ENCODE assay signal across 20 cellular contexts in the genomic region with DNA sequence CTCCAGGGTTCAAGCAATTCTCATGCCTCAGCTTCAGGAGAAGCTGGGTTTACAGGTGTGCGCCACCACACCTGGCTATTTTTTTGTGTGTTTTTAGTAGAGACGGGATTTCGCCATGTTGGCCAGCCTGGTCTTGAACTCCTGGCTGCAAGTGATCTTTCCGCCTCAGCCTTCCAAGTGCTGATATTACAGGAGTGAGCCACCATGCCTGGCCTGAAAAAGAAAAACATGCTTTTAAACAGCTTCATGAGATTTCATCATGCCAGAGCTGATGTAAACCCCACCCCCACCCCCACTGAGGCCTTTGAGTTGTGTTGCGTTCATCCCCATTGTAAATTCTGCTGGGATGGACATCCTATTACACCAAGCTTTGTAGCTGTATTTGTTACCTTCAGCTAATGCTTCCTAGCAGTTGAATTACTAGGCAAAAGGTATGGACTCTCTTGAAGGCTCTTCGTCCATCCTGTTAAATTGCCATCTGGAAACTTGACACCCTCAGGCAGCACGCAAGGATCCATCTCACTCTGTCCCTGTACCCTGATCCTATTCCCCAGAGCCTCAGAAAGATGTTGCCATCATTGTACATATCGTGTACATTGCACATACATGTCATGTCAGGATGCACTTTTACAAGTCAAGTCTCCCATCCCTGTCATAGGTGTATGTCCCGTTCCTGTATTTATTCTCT. TPM values are rescaled to one million over a fixed set of nuclear protein-coding genes. Genes with fewer than 3 reads are reported as not detected.
DNase-seq lines count a peak whose midpoint lies in the region; ATAC-seq and TF ChIP-seq lines count a peak whose summit lies in the region.
"Had no signal": no experiment of that assay in that cellular context is flagged by ENCODE, and none has a peak within 500 bp of the region (broad histone marks: within the 10 kb centered on the region; RNA-seq: fewer than 3 reads in every experiment).

No MANE protein-coding gene starts in this region.

- H3K4me3 ChIP-seq in fibroblast of lung (replicated peaks in 1 of 4; ENCODE audit: control extremely low read depth in 1 of 4, insufficient read depth in 1 of 4, low read depth in 3 of 4, low read length in 4 of 4) (no peak overlapping the region), smooth muscle cell (no peak overlapping the region)
- H3K4me3 ChIP-seq: A549, prostate gland, uterus had no signal

- H3K27me3 Mint-ChIP-seq in WTC11 (ENCODE audit: low read depth) = peaks cover 74% of the 10 kb centered on the region
- H3K27me3 Mint-ChIP-seq in osteocyte (ENCODE audit: unreplicated experiment) = no peaks in the 10 kb centered on the region

- ATAC-seq in WTC11 (no peak), HG03565 (IDR thresholded peaks at IDR 0.05; ENCODE audit: unreplicated experiment) (no peak)
- ATAC-seq: A549; CD8-positive, alpha-beta T cell; natural killer cell treated with Interleukin-12 subunit alpha and Interleukin-12 subunit beta and Interleukin-15 and Interleukin-18, amount 100 ng/mL, for 72 hours had no signal

- H3K27me3 ChIP-seq in fibroblast of lung (ENCODE audit: control insufficient read depth, insufficient read depth, low read length) = no peaks in the 10 kb centered on the region
- no peaks in the 10 kb centered on the region for H3K27me3 ChIP-seq in smooth muscle cell (ENCODE audit: low read depth)
- H3K27me3 ChIP-seq: uterus had no signal

- DNase-seq in NCI-H510A treated with DMSO at 0.1 percent for 48 hours (lab: John Stamatoyannopoulos, UW) = peak; percentile 63
- DNase-seq in NCI-H510A (lab: John Stamatoyannopoulos, UW) = no peak
- DNase-seq in WTC11 (ENCODE audit: low spot score) = no peak
- DNase-seq in fibroblast of lung (ENCODE audit: low read depth in 2 of 2) = peak; percentile 27 to 80
- DNase-seq in substantia nigra (lab: John Stamatoyannopoulos, UW) = no peak
- DNase-seq in smooth muscle cell (lab: John Stamatoyannopoulos, UW; ENCODE audit: unreplicated experiment) = no peak
- no peak for DNase-seq in osteocyte (ENCODE audit: extremely low spot score, unreplicated experiment)
- DNase-seq: activated CD4-positive, alpha-beta T cell treated with anti-CD3 and anti-CD28 coated beads for 4 hours; activated CD8-positive, alpha-beta memory T cell treated with anti-CD3 and anti-CD28 coated beads, Interleukin-2, amount 50 U/mL, for 48 hours; CD8-positive, alpha-beta T cell; mammary epithelial cell; NCI-H446; stimulated activated naive CD4-positive, alpha-beta T cell treated with Interleukin-2 at 50 U/mL for 16 hours; T1000; uterus had no signal

- no peak overlapping the region for H3K27ac ChIP-seq in fibroblast of lung (ENCODE audit: insufficient read depth, low read length)
- H3K27ac ChIP-seq in substantia nigra (ENCODE audit: low read depth, low read length, poor library complexity, severe bottlenecking) = peak overlapping the region; percentile 66
- no peak overlapping the region for H3K27ac ChIP-seq in smooth muscle cell (ENCODE audit: low read depth)
- H3K27ac ChIP-seq: A549, KMS-11 had no signal

- H3K36me3 ChIP-seq in fibroblast of lung (ENCODE audit: control insufficient read depth, insufficient read depth, low read length) = peaks cover 23% of the 10 kb centered on the region
- H3K36me3 ChIP-seq in smooth muscle cell (ENCODE audit: low read depth) = no peaks in the 10 kb centered on the region
- H3K36me3 ChIP-seq: prostate gland, uterus had no signal

- H3K9me3 ChIP-seq in fibroblast of lung (ENCODE audit: control insufficient read depth, insufficient read depth, low read depth, low read length) = no peaks in the 10 kb centered on the region
- no peaks in the 10 kb centered on the region for H3K9me3 ChIP-seq in smooth muscle cell (replicated peaks; ENCODE audit: low read depth)
- H3K9me3 ChIP-seq: A549, prostate gland, uterus had no signal

- no peak for TF ChIP-seq CTCF in WTC11 (IDR thresholded peaks at IDR 0.05)
- no peak for TF ChIP-seq CTCF in fibroblast of lung (conservative IDR thresholded peaks at IDR 0.05 in 1 of 2, IDR thresholded peaks at IDR 0.05 in 1 of 2; ENCODE audit: low read depth in 1 of 2, low read length in 2 of 2)
- no peak for TF ChIP-seq CTCF in smooth muscle cell (IDR thresholded peaks at IDR 0.05; ENCODE audit: borderline replicate concordance, insufficient read depth, poor library complexity, severe bottlenecking)
- no peak for TF ChIP-seq CTCF in osteocyte (IDR thresholded peaks at IDR 0.05)

- H3K79me2 ChIP-seq in fibroblast of lung (ENCODE audit: control insufficient read depth, insufficient read depth, low read length) = peaks cover 92% of the 10 kb centered on the region
- no peaks in the 10 kb centered on the region for H3K79me2 ChIP-seq in smooth muscle cell (ENCODE audit: low read depth)

- H4K20me1 ChIP-seq in fibroblast of lung (ENCODE audit: control insufficient read depth, extremely low read depth, insufficient read depth, low read length) (no peaks in the 10 kb centered on the region), smooth muscle cell (ENCODE audit: low read depth) (no peaks in the 10 kb centered on the region)

- WGBS in smooth muscle cell (ENCODE audit: low lambda C conversion rate) = 89% methylated on average over 9 of the region's 9 CpGs

- POLR2A ChIA-PET in WTC11 (lab: Charles Lee) = interaction anchor here (0.6 to 1.0 kb wide), 4 partner anchors 8 to 13 kb away, joined by 3 read pairs; no protein-coding TSS in a partner anchor

- no peaks in the 10 kb centered on the region for H3K9me3 Mint-ChIP-seq in WTC11
- no peaks in the 10 kb centered on the region for H3K9me3 Mint-ChIP-seq in osteocyte (ENCODE audit: unreplicated experiment)
- H3K9me3 Mint-ChIP-seq: CD8-positive, alpha-beta T cell; natural killer cell treated with Interleukin-12 subunit alpha and Interleukin-12 subunit beta and Interleukin-15 and Interleukin-18, amount 100 ng/mL, for 72 hours had no signal

- H3K27ac Mint-ChIP-seq in WTC11 = no peak overlapping the region
- H3K27ac Mint-ChIP-seq in osteocyte (ENCODE audit: unreplicated experiment) = no peak overlapping the region
- H3K27ac Mint-ChIP-seq: CD8-positive, alpha-beta T cell; natural killer cell treated with Interleukin-12 subunit alpha and Interleukin-12 subunit beta and Interleukin-15 and Interleukin-18, amount 100 ng/mL, for 72 hours had no signal

- H3K4me3 Mint-ChIP-seq in WTC11 (no peak overlapping the region), osteocyte (ENCODE audit: unreplicated experiment) (no peak overlapping the region)
- H3K4me3 Mint-ChIP-seq: CD8-positive, alpha-beta T cell; natural killer cell treated with Interleukin-12 subunit alpha and Interleukin-12 subunit beta and Interleukin-15 and Interleukin-18, amount 100 ng/mL, for 72 hours had no signal

- H3K9ac ChIP-seq in fibroblast of lung (ENCODE audit: insufficient read depth, low read length) (no peak overlapping the region), smooth muscle cell (ENCODE audit: low read depth) (no peak overlapping the region)
- H3K9ac ChIP-seq: KMS-11 had no signal

- peaks cover 35% of the 10 kb centered on the region for H3K4me1 ChIP-seq in fibroblast of lung (ENCODE audit: control insufficient read depth, extremely low read depth, insufficient read depth, low read length)
- H3K4me1 ChIP-seq in smooth muscle cell (ENCODE audit: low read depth) = no peaks in the 10 kb centered on the region
- H3K4me1 ChIP-seq: A549 had no signal

- no peaks in the 10 kb centered on the region for H3F3A ChIP-seq in smooth muscle cell (ENCODE audit: low read depth)

- H3K4me2 ChIP-seq in fibroblast of lung (ENCODE audit: extremely low read depth, insufficient read depth, low read length) (no peak overlapping the region), smooth muscle cell (no peak overlapping the region)
- H3K4me2 ChIP-seq: A549, KMS-11 had no signal

- H2AFZ ChIP-seq in fibroblast of lung (ENCODE audit: low read length) (no peak overlapping the region), smooth muscle cell (ENCODE audit: low read depth) (no peak overlapping the region)

- CTCF ChIA-PET in WTC11 (lab: Charles Lee) = interaction anchor here (1.1 to 3.9 kb wide), 10 partner anchors 9 to 77 kb away, joined by 3 to 25 read pairs (median 15); no protein-coding TSS in a partner anchor

- peaks cover 4% of the 10 kb centered on the region for H3K4me1 Mint-ChIP-seq in WTC11
- H3K4me1 Mint-ChIP-seq in osteocyte (ENCODE audit: unreplicated experiment) = peaks cover 45% of the 10 kb centered on the region

- H3K36me3 Mint-ChIP-seq in WTC11 = no peaks in the 10 kb centered on the region
- H3K36me3 Mint-ChIP-seq in osteocyte (ENCODE audit: unreplicated experiment) = peaks cover 7% of the 10 kb centered on the region
- H3K36me3 Mint-ChIP-seq: CD8-positive, alpha-beta T cell; natural killer cell treated with Interleukin-12 subunit alpha and Interleukin-12 subunit beta and Interleukin-15 and Interleukin-18, amount 100 ng/mL, for 72 hours had no signal

TF ChIP-seq in WTC11, 78 proteins besides CTCF, POLR2A, EP300 and RAD21 (continues in another document):
- no peak for TF ChIP-seq CREM (CRISPR knock-in tag; IDR thresholded peaks at IDR 0.05)
- no peak for TF ChIP-seq JAZF1 (CRISPR knock-in tag; IDR thresholded peaks at IDR 0.05)
- TF ChIP-seq, protein P1, sequence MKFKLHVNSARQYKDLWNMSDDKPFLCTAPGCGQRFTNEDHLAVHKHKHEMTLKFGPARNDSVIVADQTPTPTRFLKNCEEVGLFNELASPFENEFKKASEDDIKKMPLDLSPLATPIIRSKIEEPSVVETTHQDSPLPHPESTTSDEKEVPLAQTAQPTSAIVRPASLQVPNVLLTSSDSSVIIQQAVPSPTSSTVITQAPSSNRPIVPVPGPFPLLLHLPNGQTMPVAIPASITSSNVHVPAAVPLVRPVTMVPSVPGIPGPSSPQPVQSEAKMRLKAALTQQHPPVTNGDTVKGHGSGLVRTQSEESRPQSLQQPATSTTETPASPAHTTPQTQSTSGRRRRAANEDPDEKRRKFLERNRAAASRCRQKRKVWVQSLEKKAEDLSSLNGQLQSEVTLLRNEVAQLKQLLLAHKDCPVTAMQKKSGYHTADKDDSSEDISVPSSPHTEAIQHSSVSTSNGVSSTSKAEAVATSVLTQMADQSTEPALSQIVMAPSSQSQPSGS (CRISPR knock-in tag; IDR thresholded peaks at IDR 0.05; ENCODE audit: borderline replicate concordance, low read depth) = no peak
- TF ChIP-seq, protein P2, sequence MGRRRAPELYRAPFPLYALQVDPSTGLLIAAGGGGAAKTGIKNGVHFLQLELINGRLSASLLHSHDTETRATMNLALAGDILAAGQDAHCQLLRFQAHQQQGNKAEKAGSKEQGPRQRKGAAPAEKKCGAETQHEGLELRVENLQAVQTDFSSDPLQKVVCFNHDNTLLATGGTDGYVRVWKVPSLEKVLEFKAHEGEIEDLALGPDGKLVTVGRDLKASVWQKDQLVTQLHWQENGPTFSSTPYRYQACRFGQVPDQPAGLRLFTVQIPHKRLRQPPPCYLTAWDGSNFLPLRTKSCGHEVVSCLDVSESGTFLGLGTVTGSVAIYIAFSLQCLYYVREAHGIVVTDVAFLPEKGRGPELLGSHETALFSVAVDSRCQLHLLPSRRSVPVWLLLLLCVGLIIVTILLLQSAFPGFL (CRISPR knock-in tag; IDR thresholded peaks at IDR 0.05; ENCODE audit: borderline replicate concordance) = no peak

RNA-seq across cellular contexts. Expression of a gene that starts 47.3 kb away (rescaled TPM):
- total RNA-seq in WTC11 (2021) (0.44 to 1.5 TPM (median 1.4 TPM) in 3 replicates), fibroblast of lung (55.2 and 74.8 TPM in 2 replicates), smooth muscle cell (2.3 TPM in 2 replicates), osteocyte (87.0 and 93.7 TPM in 2 replicates)
- polyA plus RNA-seq in fibroblast of lung (35.7 and 75.9 TPM in 2 replicates), smooth muscle cell (1.8 and 1.9 TPM in 2 replicates)
- polyA plus RNA-seq in fibroblast of lung (2012) = 139 and 196 TPM in 2 replicates
- 272 and 385 TPM in 2 replicates for polyA minus RNA-seq in fibroblast of lung (ENCODE audit: low replicate concordance)

Comparison
In these comparisons a context has a peak if more than half of its experiments do, and no peak if none do; other contexts are left out.
1. DNase-seq: peak in NCI-H510A treated with DMSO at 0.1 percent for 48 hours (single experiment) and fibroblast of lung (2 of 2); none in NCI-H510A (single experiment), WTC11 (single experiment), substantia nigra (0 of 49), smooth muscle cell (single experiment) and osteocyte (single experiment).
2. RNA of a gene that starts 47.3 kb away (total RNA-seq): 87.0 to 93.7 TPM in osteocyte and 55.2 to 74.8 TPM in fibroblast of lung; 2.3 TPM in smooth muscle cell and 0.44 to 1.5 TPM in WTC11; every median in the first group is over 10 times any median in the second.